ENCODE assay signal across 8 cellular contexts in the genomic region with DNA sequence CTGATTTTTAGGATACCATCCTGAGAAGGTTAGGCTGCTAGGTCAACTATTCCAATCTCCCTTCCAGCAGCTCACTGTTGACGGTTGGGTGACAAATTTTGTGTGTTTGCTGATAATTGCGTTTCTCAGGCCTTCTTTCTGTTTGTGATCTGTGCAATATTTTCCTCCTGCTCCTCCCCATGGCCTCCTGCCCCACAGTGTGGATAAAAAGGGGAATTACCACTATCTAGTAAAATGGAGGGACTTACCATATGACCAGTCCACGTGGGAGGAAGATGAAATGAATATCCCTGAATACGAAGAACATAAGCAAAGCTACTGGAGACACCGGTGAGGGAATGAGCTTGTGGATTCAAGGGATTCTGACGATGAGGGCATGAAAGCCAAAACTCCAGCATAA. TPM values are rescaled to one million over a fixed set of nuclear protein-coding genes. Genes with fewer than 3 reads are reported as not detected.
DNase-seq lines count a peak whose midpoint lies in the region; ATAC-seq and TF ChIP-seq lines count a peak whose summit lies in the region.

No MANE protein-coding gene starts in this region.

- 24 to 31% methylated on average over 6 of the region's 6 CpGs for WGBS in tibial nerve, 2 donors

- peaks cover 0 to 90% (median 9%) of the 10 kb centered on the region in 3 donors for H3K36me3 ChIP-seq in tibial nerve

- DNase-seq in Ammon's horn (ENCODE audit: low spot score), result peak; percentile 81
- peak; percentile 40 for DNase-seq in HT1080 (ENCODE audit: low read depth)
- no peak for DNase-seq in astrocyte of the cerebellum (ENCODE audit: low read depth)
- peak; percentile 20 to 82 for DNase-seq in hippocampal formation (lab: John Stamatoyannopoulos, UW)
- DNase-seq in tibial nerve (ENCODE audit: low spot score in 2 of 2), result peak in 1 of 2 donors; percentile 19
- DNase-seq in NCI-H524 treated with DMSO at 0.1 percent for 48 hours (lab: John Stamatoyannopoulos, UW), result no peak
- DNase-seq in activated gamma-delta T cell treated with Interleukin-2 at 50 U/mL for 16 hours, result no peak

- TF ChIP-seq CTCF in astrocyte of the cerebellum (IDR thresholded peaks at IDR 0.05; ENCODE audit: low read depth, low read length, missing control alignments) (peak; percentile 49), tibial nerve (IDR thresholded peaks at IDR 0.05) (peak; percentile 27 to 74 (median 44))

- H3K4me1 ChIP-seq in tibial nerve, result peaks cover 0 to 3% (median 0%) of the 10 kb centered on the region in 4 donors

- no peak for TF ChIP-seq POLR2A in tibial nerve (IDR thresholded peaks at IDR 0.05)

- H3K4me3 ChIP-seq in astrocyte of the cerebellum (ENCODE audit: low read depth, low read length) (no peak overlapping the region), tibial nerve (no peak overlapping the region)

- in situ Hi-C loops in astrocyte of the cerebellum (cut with HindIII; ENCODE audit: low sequenced_read_pairs), result no loop called here

- TF ChIP-seq EP300 in tibial nerve (IDR thresholded peaks at IDR 0.05), result no peak

- H3K27me3 ChIP-seq in tibial nerve, result no peaks in the 10 kb centered on the region

- H3K27ac ChIP-seq in tibial nerve, result peak overlapping the region in 1 of 4 donors; percentile 3

- no peak for ATAC-seq in HG02870 (IDR thresholded peaks at IDR 0.05; ENCODE audit: unreplicated experiment)

- H3K9me3 ChIP-seq in tibial nerve, result no peaks in the 10 kb centered on the region

RNA-seq across cellular contexts. Expression of a gene that starts 9.2 kb away (rescaled TPM):
- 82.5 and 84.7 TPM in 2 replicates for total RNA-seq in HT1080 (2014; rRNA removed; shearing (Covaris generic))
- 35.8 and 39.0 TPM in 2 replicates for polyA plus RNA-seq in HT1080 (2015; cell fraction: cytosol; rRNA removed)
- 107 and 119 TPM in 2 replicates for polyA plus RNA-seq in HT1080 (2015; cell fraction: nucleus; rRNA removed)
- total RNA-seq in tibial nerve, result 100 to 1,000 TPM in 3 of 4 donors, 10 to 100 TPM in 1; 80.4 to 202 (median 125) TPM

RNA-seq across cellular contexts. Expression of a gene that starts 18.3 kb away (rescaled TPM):
- 0.90 and 2.3 TPM in 2 replicates for total RNA-seq in HT1080 (2014; rRNA removed; shearing (Covaris generic))
- 5.6 and 11.7 TPM in 2 replicates for polyA plus RNA-seq in HT1080 (2015; cell fraction: cytosol; rRNA removed)
- 3.3 and 3.6 TPM in 2 replicates for polyA plus RNA-seq in HT1080 (2015; cell fraction: nucleus; rRNA removed)
- 10 to 100 TPM in 1 of 4 donors, 1 to 10 TPM in 3; 2.6 to 41.2 (median 3.8) TPM for total RNA-seq in tibial nerve

RNA-seq across cellular contexts. Expression of a gene that starts 31.9 kb away (rescaled TPM):
- total RNA-seq in HT1080 (2014; rRNA removed; shearing (Covaris generic)), result 1.8 and 3.5 TPM in 2 replicates
- polyA plus RNA-seq in HT1080 (2015; cell fraction: cytosol; rRNA removed), result 0.49 and 0.51 TPM in 2 replicates
- polyA plus RNA-seq in HT1080 (2015; cell fraction: nucleus; rRNA removed), result 23.6 and 27.6 TPM in 2 replicates
- 1 to 10 TPM; 1.1 to 6.0 (median 1.4) TPM for total RNA-seq in tibial nerve

RNA-seq across cellular contexts. Expression of a gene that starts 34.0 kb away (rescaled TPM):
- 34.9 and 71.5 TPM in 2 replicates for total RNA-seq in HT1080 (2014; rRNA removed; shearing (Covaris generic))
- 181 and 214 TPM in 2 replicates for polyA plus RNA-seq in HT1080 (2015; cell fraction: cytosol; rRNA removed)
- polyA plus RNA-seq in HT1080 (2015; cell fraction: nucleus; rRNA removed), result 53.7 and 60.1 TPM in 2 replicates
- 10 to 100 TPM; 24.1 to 39.3 (median 36.8) TPM for total RNA-seq in tibial nerve

RNA-seq across cellular contexts. Expression of a gene that starts 34.2 kb away (rescaled TPM):
- 18.8 and 28.7 TPM in 2 replicates for total RNA-seq in HT1080 (2014; rRNA removed; shearing (Covaris generic))
- polyA plus RNA-seq in HT1080 (2015; cell fraction: cytosol; rRNA removed), result 17.0 and 21.5 TPM in 2 replicates
- polyA plus RNA-seq in HT1080 (2015; cell fraction: nucleus; rRNA removed), result 68.9 and 69.2 TPM in 2 replicates
- total RNA-seq in tibial nerve, result 10 to 100 TPM; 22.4 to 38.0 (median 28.0) TPM

Comparison
In these comparisons a context has a peak if more than half of its experiments do, and no peak if none do; other contexts are left out.
1. DNase-seq: peak in Ammon's horn (single experiment), HT1080 (single experiment) and hippocampal formation (2 of 2); none in astrocyte of the cerebellum (single experiment), NCI-H524 treated with DMSO at 0.1 percent for 48 hours (single experiment) and activated gamma-delta T cell treated with Interleukin-2 at 50 U/mL for 16 hours (single experiment).